ENCODE assay signal across 1 cellular context in the genomic region with DNA sequence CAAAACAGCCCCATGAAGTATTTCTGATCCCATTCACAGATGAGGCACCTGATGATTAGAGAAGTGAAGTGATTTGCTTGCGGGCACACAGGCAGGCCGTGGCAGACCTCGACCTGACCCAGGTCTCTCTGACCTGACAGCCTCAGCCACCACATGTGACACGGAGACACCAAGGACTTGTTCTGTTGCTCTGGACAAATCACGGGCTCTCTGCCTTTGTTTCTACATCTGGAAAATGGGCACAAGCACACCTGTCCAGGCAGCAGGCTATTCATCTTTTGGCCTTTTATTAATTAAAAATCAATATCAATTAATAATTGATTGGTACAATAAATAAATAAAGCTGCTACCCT.
TF ChIP-seq lines count a peak whose summit lies in the region.

No MANE protein-coding gene starts in this region.

TF ChIP-seq in IMR-90, 13 proteins besides CTCF, POLR2A, EP300 and RAD21 (continued from another document):
- TF ChIP-seq MAZ (IDR thresholded peaks at IDR 0.05; ENCODE audit: borderline replicate concordance, low read depth, low read length) (no peak), NFE2L2 (IDR thresholded peaks at IDR 0.05; ENCODE audit: low read depth, low read length) (no peak), RFX5 (IDR thresholded peaks at IDR 0.05; ENCODE audit: low read depth, low read length) (no peak), CEBPB (IDR thresholded peaks at IDR 0.05; ENCODE audit: low read depth, low read length) (no peak)
- TF ChIP-seq, protein P1, sequence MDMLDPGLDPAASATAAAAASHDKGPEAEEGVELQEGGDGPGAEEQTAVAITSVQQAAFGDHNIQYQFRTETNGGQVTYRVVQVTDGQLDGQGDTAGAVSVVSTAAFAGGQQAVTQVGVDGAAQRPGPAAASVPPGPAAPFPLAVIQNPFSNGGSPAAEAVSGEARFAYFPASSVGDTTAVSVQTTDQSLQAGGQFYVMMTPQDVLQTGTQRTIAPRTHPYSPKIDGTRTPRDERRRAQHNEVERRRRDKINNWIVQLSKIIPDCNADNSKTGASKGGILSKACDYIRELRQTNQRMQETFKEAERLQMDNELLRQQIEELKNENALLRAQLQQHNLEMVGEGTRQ (IDR thresholded peaks at IDR 0.05; ENCODE audit: low read depth, low read length) = no peak
TF ChIP-seq in IMR-90: peak in this region for 0.
